ENCODE assay signal across 7 cellular contexts in the genomic region with DNA sequence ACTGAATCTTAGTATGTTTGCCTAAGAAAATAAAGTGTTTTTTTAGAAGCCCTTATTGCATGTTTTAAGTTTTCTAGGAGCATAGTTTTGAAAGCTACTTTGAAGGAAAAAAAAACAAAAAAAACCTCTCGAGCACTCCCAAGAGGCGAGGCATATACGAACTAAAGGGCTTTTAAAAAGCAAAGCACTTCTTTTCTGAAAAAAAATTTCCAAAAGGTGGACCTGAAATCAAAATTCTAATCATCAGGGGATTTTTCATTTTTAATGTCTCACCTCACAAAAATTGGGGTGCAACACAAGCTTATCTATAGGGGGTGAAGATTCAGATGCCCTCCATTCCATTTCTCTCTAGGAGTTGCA. TPM values are rescaled to one million over a fixed set of nuclear protein-coding genes. Genes with fewer than 3 reads are reported as not detected.
DNase-seq lines count a peak whose midpoint lies in the region; ATAC-seq and TF ChIP-seq lines count a peak whose summit lies in the region.

No MANE protein-coding gene starts in this region.

- intact Hi-C loops in HCT116 (cut with micrococcal nuclease) = loop anchor here (5.0 to 10.0 kb wide), 2 partner anchors 356 to 1013 kb away; no protein-coding TSS in a partner anchor

- peak overlapping the region; percentile 86 for H3K27ac ChIP-seq in HCT116 (ENCODE audit: low read depth, low read length)
- H3K27ac ChIP-seq in SJCRH30 = peak overlapping the region; percentile 73

- H3K4me3 ChIP-seq in HCT116 (replicated peaks in 1 of 2; ENCODE audit: low read depth in 1 of 2, low read length in 2 of 2) = peak overlapping the region; percentile 89 to 92
- H3K4me3 ChIP-seq in SJCRH30 = peak overlapping the region; percentile 69
- peak overlapping the region; percentile 74 for H3K4me3 ChIP-seq in fibroblast of the aortic adventitia (ENCODE audit: low read depth, low read length)
- H3K4me3 ChIP-seq in skeletal muscle cell (ENCODE audit: low read depth, low read length) = peak overlapping the region; percentile 86

- POLR2A ChIA-PET in HCT116 (lab: Charles Lee) = no interaction called here

- H3K9me3 ChIP-seq in HCT116 (ENCODE audit: control insufficient read depth in 1 of 2, insufficient read depth in 1 of 2, low read depth in 1 of 2, low read length in 2 of 2) (no peaks in the 10 kb centered on the region), SJCRH30 (replicated peaks) (no peaks in the 10 kb centered on the region)

- H3K9ac ChIP-seq in HCT116 (ENCODE audit: low read length) = peak overlapping the region; percentile 89

- no peak for DNase-seq in HCT116 (ENCODE audit: low read depth, low spot score)
- DNase-seq in SJCRH30 = no peak
- peak; percentile 23 for DNase-seq in fibroblast of the aortic adventitia (ENCODE audit: low read depth)
- no peak for DNase-seq in skeletal muscle cell (ENCODE audit: low read depth)
- DNase-seq in DMS79 treated with DMSO at 0.1 percent for 48 hours (lab: John Stamatoyannopoulos, UW) = no peak
- no peak for DNase-seq in T-helper 9 cell

- TF ChIP-seq CTCF in HCT116 (IDR thresholded peaks at IDR 0.05 in 2 of 3, conservative IDR thresholded peaks at IDR 0.05 in 1 of 3; ENCODE audit: borderline replicate concordance in 1 of 3, insufficient read depth in 1 of 3, low read depth in 2 of 3, low read length in 2 of 3) (peak in 1 of 3 experiments; percentile 44; a peak in 1 of 6 replicates), fibroblast of the aortic adventitia (IDR thresholded peaks at IDR 0.05; ENCODE audit: insufficient read depth, low read length) (peak; percentile 36)

- peak overlapping the region; percentile 70 for H2AFZ ChIP-seq in HCT116 (ENCODE audit: low read depth, low read length, poor library complexity, severe bottlenecking)

- TF ChIP-seq RAD21 in HCT116 (IDR thresholded peaks at IDR 0.05; ENCODE audit: low read depth) = no peak

- H3K27me3 ChIP-seq in HCT116 (ENCODE audit: insufficient read depth, low read length) (no peaks in the 10 kb centered on the region), SJCRH30 (no peaks in the 10 kb centered on the region)

- H3K36me3 ChIP-seq in HCT116 (ENCODE audit: control insufficient read depth in 1 of 2, insufficient read depth in 2 of 2, low read length in 2 of 2) (peaks cover 2 to 3% of the 10 kb centered on the region in 2 experiments; a peak in 2 of 4 replicates), SJCRH30 (no peaks in the 10 kb centered on the region)

- ATAC-seq in HCT116 (peak; percentile 8), HG03571 (IDR thresholded peaks at IDR 0.05; ENCODE audit: unreplicated experiment) (no peak)

- H3K4me2 ChIP-seq in HCT116 (ENCODE audit: low read length) = peak overlapping the region; percentile 78

- no TSS peak for BruUV-seq in HCT116 (replicated peaks; lab: Mats Ljungman, UMichigan)

- H3K79me2 ChIP-seq in HCT116 (ENCODE audit: insufficient read depth, low read length) = peaks cover 41% of the 10 kb centered on the region

- no peaks in the 10 kb centered on the region for H4K20me1 ChIP-seq in HCT116 (ENCODE audit: insufficient read depth)

- H3K4me1 ChIP-seq in HCT116 (ENCODE audit: control insufficient read depth in 1 of 2, insufficient read depth in 2 of 2, low read length in 2 of 2) (peaks cover 0 to 9% of the 10 kb centered on the region in 2 experiments; a peak in 2 of 4 replicates), SJCRH30 (no peaks in the 10 kb centered on the region)

- CTCF ChIA-PET in HCT116 (lab: Charles Lee) = interaction anchor here (1.3 to 2.6 kb wide), 2 partner anchors 12 to 301 kb away, joined by 3 to 10 read pairs; no protein-coding TSS in a partner anchor

- no peak for TF ChIP-seq POLR2A in HCT116 (IDR thresholded peaks at IDR 0.05; ENCODE audit: borderline replicate concordance, extremely low read depth, insufficient read depth, insufficient read length)

- RAD21 ChIA-PET in HCT116 (lab: Charles Lee; ENCODE audit: low non-redundant PET in 1 of 2, low total read pairs in 2 of 2, uncharacterized antibody in 2 of 2, unreplicated experiment in 2 of 2) = interaction anchor here in 1 of 2 experiments (1.3 kb wide), 1 partner anchor 301 kb away, joined by 4 read pairs; no protein-coding TSS in a partner anchor

- no peaks in the 10 kb centered on the region for H3K9me2 ChIP-seq in HCT116 (ENCODE audit: insufficient read depth)

TF ChIP-seq in HCT116, 20 proteins besides CTCF, POLR2A, EP300 and RAD21:
- TF ChIP-seq ELF1 (IDR thresholded peaks at IDR 0.05; ENCODE audit: borderline replicate concordance, low read depth) = no peak
- no peak for TF ChIP-seq JUND (IDR thresholded peaks at IDR 0.05)
- TF ChIP-seq, protein P1, sequence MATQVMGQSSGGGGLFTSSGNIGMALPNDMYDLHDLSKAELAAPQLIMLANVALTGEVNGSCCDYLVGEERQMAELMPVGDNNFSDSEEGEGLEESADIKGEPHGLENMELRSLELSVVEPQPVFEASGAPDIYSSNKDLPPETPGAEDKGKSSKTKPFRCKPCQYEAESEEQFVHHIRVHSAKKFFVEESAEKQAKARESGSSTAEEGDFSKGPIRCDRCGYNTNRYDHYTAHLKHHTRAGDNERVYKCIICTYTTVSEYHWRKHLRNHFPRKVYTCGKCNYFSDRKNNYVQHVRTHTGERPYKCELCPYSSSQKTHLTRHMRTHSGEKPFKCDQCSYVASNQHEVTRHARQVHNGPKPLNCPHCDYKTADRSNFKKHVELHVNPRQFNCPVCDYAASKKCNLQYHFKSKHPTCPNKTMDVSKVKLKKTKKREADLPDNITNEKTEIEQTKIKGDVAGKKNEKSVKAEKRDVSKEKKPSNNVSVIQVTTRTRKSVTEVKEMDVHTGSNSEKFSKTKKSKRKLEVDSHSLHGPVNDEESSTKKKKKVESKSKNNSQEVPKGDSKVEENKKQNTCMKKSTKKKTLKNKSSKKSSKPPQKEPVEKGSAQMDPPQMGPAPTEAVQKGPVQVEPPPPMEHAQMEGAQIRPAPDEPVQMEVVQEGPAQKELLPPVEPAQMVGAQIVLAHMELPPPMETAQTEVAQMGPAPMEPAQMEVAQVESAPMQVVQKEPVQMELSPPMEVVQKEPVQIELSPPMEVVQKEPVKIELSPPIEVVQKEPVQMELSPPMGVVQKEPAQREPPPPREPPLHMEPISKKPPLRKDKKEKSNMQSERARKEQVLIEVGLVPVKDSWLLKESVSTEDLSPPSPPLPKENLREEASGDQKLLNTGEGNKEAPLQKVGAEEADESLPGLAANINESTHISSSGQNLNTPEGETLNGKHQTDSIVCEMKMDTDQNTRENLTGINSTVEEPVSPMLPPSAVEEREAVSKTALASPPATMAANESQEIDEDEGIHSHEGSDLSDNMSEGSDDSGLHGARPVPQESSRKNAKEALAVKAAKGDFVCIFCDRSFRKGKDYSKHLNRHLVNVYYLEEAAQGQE (IDR thresholded peaks at IDR 0.05; ENCODE audit: low read depth) = no peak
- TF ChIP-seq SP1 (IDR thresholded peaks at IDR 0.05; ENCODE audit: low read depth) = no peak
- no peak for TF ChIP-seq SIN3A (IDR thresholded peaks at IDR 0.05; ENCODE audit: low read depth)
- no peak for TF ChIP-seq YY1 (IDR thresholded peaks at IDR 0.05; ENCODE audit: extremely low read depth, insufficient replicate concordance, low read depth, low read length)

RNA-seq across cellular contexts. Expression of a gene that starts 0.6 kb away (rescaled TPM):
- total RNA-seq in HCT116 (2021; ENCODE audit: unreplicated experiment) (10.9 TPM), fibroblast of the aortic adventitia (ENCODE audit: low replicate concordance) (3.8 and 18.0 TPM in 2 replicates)
- 1.3 and 2.7 TPM in 2 replicates for polyA plus RNA-seq in HCT116 (2012)
- 27.0 and 28.4 TPM in 2 replicates for total RNA-seq in SJCRH30 (2014; rRNA removed; shearing (Covaris generic))

RNA-seq across cellular contexts. Expression of a gene that starts 0.7 kb away (rescaled TPM):
- 28.1 TPM for total RNA-seq in HCT116 (2021; ENCODE audit: unreplicated experiment)
- 3.2 and 8.5 TPM in 2 replicates for polyA plus RNA-seq in HCT116 (2012)
- total RNA-seq in SJCRH30 (2014; rRNA removed; shearing (Covaris generic)) = 23.9 and 26.4 TPM in 2 replicates
- 4.4 and 16.1 TPM in 2 replicates for total RNA-seq in fibroblast of the aortic adventitia (ENCODE audit: low replicate concordance)
